In the genomic region with DNA sequence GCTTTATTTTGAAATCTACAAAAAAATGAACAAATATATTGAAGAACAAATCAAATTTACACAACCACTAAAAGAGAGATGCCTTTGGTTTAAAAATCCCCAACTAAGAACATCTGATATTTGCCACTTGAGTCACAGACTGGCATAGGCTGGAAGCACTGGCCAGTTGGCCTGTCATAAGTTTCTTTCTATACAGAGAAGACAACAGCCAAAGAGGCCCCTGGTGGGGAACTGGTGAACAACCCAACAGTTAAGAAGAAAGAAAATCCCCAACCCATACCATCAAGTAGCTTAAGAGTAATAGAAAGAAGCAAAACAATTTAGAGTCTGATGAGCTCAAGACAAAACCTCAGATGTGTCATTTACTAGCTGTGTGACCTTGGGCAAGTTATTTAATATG, we compare ENCODE assay signal across 8 cellular contexts. TPM values are rescaled to one million over a fixed set of nuclear protein-coding genes. Genes with fewer than 3 reads are reported as not detected.
A peak's percentile ranks its signal among the peaks of the same experiment; 100 is the strongest.
DNase-seq lines count a peak whose midpoint lies in the region; ATAC-seq and TF ChIP-seq lines count a peak whose summit lies in the region.

No MANE protein-coding gene starts in this region.

- in situ Hi-C loops in GM13976 (cut with MboI; ENCODE audit: low sequenced_read_pairs, unreplicated experiment) = no loop called here

- H3K9me3 ChIP-seq in adrenal gland (replicated peaks in 1 of 3) = no peaks in the 10 kb centered on the region

- H3K36me3 ChIP-seq in adrenal gland (replicated peaks in 1 of 2) = no peaks in the 10 kb centered on the region

- no peaks in the 10 kb centered on the region for H3K27me3 ChIP-seq in adrenal gland

- no peak overlapping the region for H3K27ac ChIP-seq in adrenal gland

- no peaks in the 10 kb centered on the region for H3K4me1 ChIP-seq in adrenal gland (replicated peaks in 1 of 2)

- no peak overlapping the region for H3K4me3 ChIP-seq in adrenal gland

- DNase-seq in GM13976 (ENCODE audit: low spot score) (peak; percentile 14), adrenal gland (peak in 5 of 7 donors; percentile 24 to 56 (median 31)), myocyte (ENCODE audit: low read depth) (peak; percentile 67), HuH-7 (ENCODE audit: low spot score) (no peak)
- DNase-seq in central memory CD4-positive, alpha-beta T cell = no peak

- ATAC-seq in HG02885 (IDR thresholded peaks at IDR 0.05; ENCODE audit: poor library complexity, unreplicated experiment) (peak; percentile 93), GM19463 (IDR thresholded peaks at IDR 0.05; ENCODE audit: unreplicated experiment) (no peak), GM21786 (IDR thresholded peaks at IDR 0.05; ENCODE audit: unreplicated experiment) (no peak)

- no peak for TF ChIP-seq CTCF in GM13976 (IDR thresholded peaks at IDR 0.05; ENCODE audit: borderline replicate concordance, control extremely low read depth, extremely low read depth, insufficient read depth, missing control alignments)
- TF ChIP-seq CTCF in adrenal gland (IDR thresholded peaks at IDR 0.05) = peak in 5 of 6 experiments; percentile 5 to 33 (median 18)

- TF ChIP-seq POLR2A in adrenal gland (IDR thresholded peaks at IDR 0.05) = no peak

- intact Hi-C loops in adrenal gland (cut with DNase I) = no loop called here

RNA-seq across cellular contexts. Expression of gene OSR1, which starts 45.5 kb away (rescaled TPM):
- total RNA-seq in adrenal gland (1 to 10 TPM in 7 of 8 donors, under 1 TPM in 1; 0.61 to 5.1 (median 2.4) TPM), myocyte (2.5 TPM in 2 replicates)
- 1 to 10 TPM; 1.3 to 7.9 (median 3.9) TPM for polyA plus RNA-seq in adrenal gland
- polyA plus RNA-seq in myocyte (2012) = 1.7 TPM

Comparison
In these comparisons a context has a peak if more than half of its experiments do, and no peak if none do; other contexts are left out.
1. DNase-seq: peak in GM13976 (single experiment), adrenal gland (5 of 7) and myocyte (single experiment); none in HuH-7 (single experiment) and central memory CD4-positive, alpha-beta T cell (single experiment).